In the genomic region with DNA sequence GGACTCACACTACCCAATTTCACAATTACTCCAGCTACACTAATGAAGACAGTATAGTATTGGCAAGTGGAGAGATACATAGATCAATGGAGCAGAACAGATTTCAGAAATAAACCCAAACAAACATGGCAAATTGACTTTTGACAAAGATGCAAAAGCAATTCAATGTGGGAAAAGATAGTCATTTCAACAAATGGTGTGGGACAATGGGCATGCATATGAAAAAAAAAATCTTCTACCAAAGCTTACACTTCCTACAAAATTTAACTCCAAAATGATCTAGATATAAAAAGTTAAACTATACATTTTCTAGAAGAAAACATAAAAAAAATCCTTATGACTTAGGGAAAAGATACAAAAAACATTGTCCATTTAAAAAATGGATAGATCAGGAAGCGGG, we compare ENCODE assay signal across 12 cellular contexts. TPM values are rescaled to one million over a fixed set of nuclear protein-coding genes. Genes with fewer than 3 reads are reported as not detected.
"Had no signal": no experiment of that assay in that cellular context is flagged by ENCODE, and none has a peak within 500 bp of the region (broad histone marks: within the 10 kb centered on the region; RNA-seq: fewer than 3 reads in every experiment).

No MANE protein-coding gene starts in this region.

- H3K4me1 Mint-ChIP-seq: GM23338, H9 had no signal

- H3K4me1 ChIP-seq: HAP-1 had no signal

- H3K27ac ChIP-seq: GM23248 had no signal

- H3K9me3 ChIP-seq: HAP-1 had no signal

- H3K27ac Mint-ChIP-seq: GM23338, H9, HFFc6 had no signal

- H2AFZ ChIP-seq: GM23248, GM23338 had no signal

- H3K4me3 Mint-ChIP-seq: GM23338, H9, HFFc6 had no signal

- H3K4me3 ChIP-seq: GM23248, GM23338, HAP-1 had no signal

- DNase-seq: GM23248, GOT3, H7, H9, HCEC 1CT, HFFc6 had no signal

- ATAC-seq: GM23338, HCT116 had no signal

- H3K4me2 ChIP-seq: GM23338 had no signal

- H3K36me3 ChIP-seq: HAP-1 had no signal

- H3K9ac ChIP-seq: GM23248 had no signal

- FAIRE-seq: H1, H54 had no signal

RNA-seq across cellular contexts. Expression of a gene that starts 2.7 kb away (rescaled TPM):
- total RNA-seq: GM23248, H4, H7, HFFc6 had no signal
- polyA plus RNA-seq: GM23248 had no signal

RNA-seq across cellular contexts. Expression of a gene that starts 20.7 kb away (rescaled TPM):
- total RNA-seq: GM23248, GM23338, H1, H4, H7, H9, HFFc6 had no signal
- polyA plus RNA-seq: GM23248, GM23338, H1 had no signal
